19 cellular contexts compared by ENCODE assay signal in the genomic region with DNA sequence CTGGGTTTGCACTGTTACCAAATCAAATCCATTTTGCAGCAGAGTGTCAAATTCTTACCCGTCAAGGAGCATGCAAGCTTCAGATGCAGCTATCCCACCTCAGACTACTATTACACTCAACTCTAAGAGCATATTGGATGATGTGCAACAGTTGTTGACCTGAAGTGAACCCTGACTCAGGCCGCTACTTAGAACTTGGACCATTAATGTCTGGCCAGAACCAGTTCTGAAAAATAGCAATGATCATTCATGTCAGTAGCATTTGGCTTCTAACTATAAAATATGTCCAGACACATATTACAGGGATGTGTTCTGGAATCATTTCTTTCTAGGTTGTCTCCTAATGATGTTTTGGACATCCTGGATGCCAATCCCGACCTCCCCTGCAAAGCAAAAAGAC.
"Had no signal": no experiment of that assay in that cellular context is flagged by ENCODE, and none has a peak within 500 bp of the region (broad histone marks: within the 10 kb centered on the region; RNA-seq: fewer than 3 reads in every experiment).

No MANE protein-coding gene starts in this region.

- H3K4me1 ChIP-seq: colonic mucosa, foreskin keratinocyte, upper lobe of right lung had no signal

- H3K27ac ChIP-seq: colonic mucosa, foreskin keratinocyte, upper lobe of right lung had no signal

- H3K27me3 ChIP-seq: colonic mucosa, upper lobe of right lung had no signal

- H3K36me3 ChIP-seq: colonic mucosa, upper lobe of right lung had no signal

- H3K4me3 ChIP-seq: colonic mucosa, upper lobe of right lung had no signal

- H3K9me3 Mint-ChIP-seq: activated B cell treated with CpG ODN at 0.5 μM for 24 hours; activated CD8-positive, alpha-beta T cell treated with anti-CD3 and anti-CD28 coated beads for 36 hours; activated naive CD4-positive, alpha-beta T cell treated with anti-CD3 and anti-CD28 coated beads, Interleukin-2, amount 50 U/mL, for 24 hours; activated T-cell treated with anti-CD3 and anti-CD28 coated beads, Interleukin-2, amount 50 U/mL, for 4 hours; memory B cell; natural killer cell; stimulated activated effector memory CD8-positive, alpha-beta T cell treated with anti-CD3 and anti-CD28 coated beads, Interleukin-12 subunit alpha, Interleukin-12 subunit beta, amount 100 ng/mL, for 72 hours; T-helper 2 cell treated with Interferon-gamma antibody and Interleukin-4, amounts not matched to agents 5 μg/mL and 100 μg/mL, for 36 hours had no signal

- DNase-seq: activated B cell treated with CpG ODN at 0.5 μM for 24 hours; activated CD4-positive, alpha-beta T cell treated with anti-CD3 and anti-CD28 coated beads for 48 hours; activated CD8-positive, alpha-beta T cell treated with anti-CD3 and anti-CD28 coated beads for 36 hours; activated effector memory CD4-positive, alpha-beta T cell treated with Interleukin-2 at 50 U/mL for 16 hours; activated T-cell treated with anti-CD3 and anti-CD28 coated beads, Interleukin-2, amount 50 U/mL, for 4 hours; central memory CD4-positive, alpha-beta T cell; colonic mucosa; foreskin keratinocyte; natural killer cell; nucleus accumbens; SW 1271; upper lobe of right lung had no signal

- H3K4me1 Mint-ChIP-seq: activated B cell treated with CpG ODN at 0.5 μM for 24 hours; activated naive CD4-positive, alpha-beta T cell treated with anti-CD3 and anti-CD28 coated beads, Interleukin-2, amount 50 U/mL, for 24 hours; memory B cell had no signal

- FAIRE-seq: islet of Langerhans had no signal

- H3K27ac Mint-ChIP-seq: activated B cell treated with CpG ODN at 0.5 μM for 24 hours; activated CD8-positive, alpha-beta T cell treated with anti-CD3 and anti-CD28 coated beads for 36 hours; activated naive CD4-positive, alpha-beta T cell treated with anti-CD3 and anti-CD28 coated beads, Interleukin-2, amount 50 U/mL, for 24 hours; memory B cell; natural killer cell; progenitor cell of endocrine pancreas; stimulated activated effector memory CD8-positive, alpha-beta T cell treated with anti-CD3 and anti-CD28 coated beads, Interleukin-12 subunit alpha, Interleukin-12 subunit beta, amount 100 ng/mL, for 72 hours; T-helper 2 cell treated with Interferon-gamma antibody and Interleukin-4, amounts not matched to agents 5 μg/mL and 100 μg/mL, for 36 hours had no signal

- H3K9me3 ChIP-seq: colonic mucosa, upper lobe of right lung had no signal

- H3K36me3 Mint-ChIP-seq: activated naive CD4-positive, alpha-beta T cell treated with anti-CD3 and anti-CD28 coated beads, Interleukin-2, amount 50 U/mL, for 24 hours; memory B cell; natural killer cell; stimulated activated effector memory CD8-positive, alpha-beta T cell treated with anti-CD3 and anti-CD28 coated beads, Interleukin-12 subunit alpha, Interleukin-12 subunit beta, amount 100 ng/mL, for 72 hours had no signal

- H3K4me3 Mint-ChIP-seq: activated B cell treated with CpG ODN at 0.5 μM for 24 hours; activated CD8-positive, alpha-beta T cell treated with anti-CD3 and anti-CD28 coated beads for 36 hours; activated naive CD4-positive, alpha-beta T cell treated with anti-CD3 and anti-CD28 coated beads, Interleukin-2, amount 50 U/mL, for 24 hours; activated T-cell treated with anti-CD3 and anti-CD28 coated beads, Interleukin-2, amount 50 U/mL, for 4 hours; memory B cell; natural killer cell; stimulated activated effector memory CD8-positive, alpha-beta T cell treated with anti-CD3 and anti-CD28 coated beads, Interleukin-12 subunit alpha, Interleukin-12 subunit beta, amount 100 ng/mL, for 72 hours; T-helper 2 cell treated with Interferon-gamma antibody and Interleukin-4, amounts not matched to agents 5 μg/mL and 100 μg/mL, for 36 hours had no signal

- ATAC-seq: activated CD8-positive, alpha-beta T cell treated with anti-CD3 and anti-CD28 coated beads for 36 hours; activated T-cell treated with anti-CD3 and anti-CD28 coated beads, Interleukin-2, amount 50 U/mL, for 4 hours; esophagus mucosa; foreskin keratinocyte; natural killer cell; stimulated activated effector memory CD8-positive, alpha-beta T cell treated with anti-CD3 and anti-CD28 coated beads, Interleukin-12 subunit alpha, Interleukin-12 subunit beta, amount 100 ng/mL, for 72 hours; upper lobe of right lung had no signal
